In the genomic region with DNA sequence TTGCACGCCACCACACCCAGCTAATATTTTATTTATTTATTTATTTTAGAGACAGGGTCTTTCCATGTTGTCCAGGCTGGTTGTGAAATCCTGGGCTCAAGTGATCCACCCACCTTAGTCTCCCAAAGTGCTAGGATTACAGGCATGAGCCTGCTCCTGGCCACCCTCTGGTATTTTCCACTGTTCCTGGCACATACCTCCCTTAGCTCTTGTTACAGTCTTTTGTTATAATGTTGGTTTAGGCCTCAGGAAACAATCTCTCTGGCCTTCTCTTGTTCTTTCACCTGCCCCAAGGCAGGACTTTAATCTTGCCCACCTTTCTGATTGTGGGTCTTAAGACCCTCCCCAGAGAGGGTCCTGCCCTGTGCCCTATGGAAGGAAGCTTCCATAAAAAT, we compare ENCODE assay signal across 1 cellular context.
TF ChIP-seq lines count a peak whose summit lies in the region.

No MANE protein-coding gene starts in this region.

TF ChIP-seq in WTC11, 78 proteins besides CTCF, POLR2A, EP300 and RAD21 (continued from another document):
- TF ChIP-seq, protein P1, sequence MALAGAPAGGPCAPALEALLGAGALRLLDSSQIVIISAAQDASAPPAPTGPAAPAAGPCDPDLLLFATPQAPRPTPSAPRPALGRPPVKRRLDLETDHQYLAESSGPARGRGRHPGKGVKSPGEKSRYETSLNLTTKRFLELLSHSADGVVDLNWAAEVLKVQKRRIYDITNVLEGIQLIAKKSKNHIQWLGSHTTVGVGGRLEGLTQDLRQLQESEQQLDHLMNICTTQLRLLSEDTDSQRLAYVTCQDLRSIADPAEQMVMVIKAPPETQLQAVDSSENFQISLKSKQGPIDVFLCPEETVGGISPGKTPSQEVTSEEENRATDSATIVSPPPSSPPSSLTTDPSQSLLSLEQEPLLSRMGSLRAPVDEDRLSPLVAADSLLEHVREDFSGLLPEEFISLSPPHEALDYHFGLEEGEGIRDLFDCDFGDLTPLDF (CRISPR knock-in tag; IDR thresholded peaks at IDR 0.05) = no peak
- TF ChIP-seq, protein P2, sequence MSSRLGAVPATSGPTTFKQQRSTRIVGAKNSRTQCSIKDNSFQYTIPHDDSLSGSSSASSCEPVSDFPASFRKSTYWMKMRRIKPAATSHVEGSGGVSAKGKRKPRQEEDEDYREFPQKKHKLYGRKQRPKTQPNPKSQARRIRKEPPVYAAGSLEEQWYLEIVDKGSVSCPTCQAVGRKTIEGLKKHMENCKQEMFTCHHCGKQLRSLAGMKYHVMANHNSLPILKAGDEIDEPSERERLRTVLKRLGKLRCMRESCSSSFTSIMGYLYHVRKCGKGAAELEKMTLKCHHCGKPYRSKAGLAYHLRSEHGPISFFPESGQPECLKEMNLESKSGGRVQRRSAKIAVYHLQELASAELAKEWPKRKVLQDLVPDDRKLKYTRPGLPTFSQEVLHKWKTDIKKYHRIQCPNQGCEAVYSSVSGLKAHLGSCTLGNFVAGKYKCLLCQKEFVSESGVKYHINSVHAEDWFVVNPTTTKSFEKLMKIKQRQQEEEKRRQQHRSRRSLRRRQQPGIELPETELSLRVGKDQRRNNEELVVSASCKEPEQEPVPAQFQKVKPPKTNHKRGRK (CRISPR knock-in tag; IDR thresholded peaks at IDR 0.05; ENCODE audit: borderline replicate concordance) = no peak
- TF ChIP-seq RELA (CRISPR knock-in tag; IDR thresholded peaks at IDR 0.05; ENCODE audit: borderline replicate concordance) = no peak
- TF ChIP-seq TCF7 (CRISPR knock-in tag; IDR thresholded peaks at IDR 0.05; ENCODE audit: low read depth) = no peak
- no peak for TF ChIP-seq FOXP1 (CRISPR knock-in tag; IDR thresholded peaks at IDR 0.05; ENCODE audit: borderline replicate concordance)
- TF ChIP-seq, protein P3, sequence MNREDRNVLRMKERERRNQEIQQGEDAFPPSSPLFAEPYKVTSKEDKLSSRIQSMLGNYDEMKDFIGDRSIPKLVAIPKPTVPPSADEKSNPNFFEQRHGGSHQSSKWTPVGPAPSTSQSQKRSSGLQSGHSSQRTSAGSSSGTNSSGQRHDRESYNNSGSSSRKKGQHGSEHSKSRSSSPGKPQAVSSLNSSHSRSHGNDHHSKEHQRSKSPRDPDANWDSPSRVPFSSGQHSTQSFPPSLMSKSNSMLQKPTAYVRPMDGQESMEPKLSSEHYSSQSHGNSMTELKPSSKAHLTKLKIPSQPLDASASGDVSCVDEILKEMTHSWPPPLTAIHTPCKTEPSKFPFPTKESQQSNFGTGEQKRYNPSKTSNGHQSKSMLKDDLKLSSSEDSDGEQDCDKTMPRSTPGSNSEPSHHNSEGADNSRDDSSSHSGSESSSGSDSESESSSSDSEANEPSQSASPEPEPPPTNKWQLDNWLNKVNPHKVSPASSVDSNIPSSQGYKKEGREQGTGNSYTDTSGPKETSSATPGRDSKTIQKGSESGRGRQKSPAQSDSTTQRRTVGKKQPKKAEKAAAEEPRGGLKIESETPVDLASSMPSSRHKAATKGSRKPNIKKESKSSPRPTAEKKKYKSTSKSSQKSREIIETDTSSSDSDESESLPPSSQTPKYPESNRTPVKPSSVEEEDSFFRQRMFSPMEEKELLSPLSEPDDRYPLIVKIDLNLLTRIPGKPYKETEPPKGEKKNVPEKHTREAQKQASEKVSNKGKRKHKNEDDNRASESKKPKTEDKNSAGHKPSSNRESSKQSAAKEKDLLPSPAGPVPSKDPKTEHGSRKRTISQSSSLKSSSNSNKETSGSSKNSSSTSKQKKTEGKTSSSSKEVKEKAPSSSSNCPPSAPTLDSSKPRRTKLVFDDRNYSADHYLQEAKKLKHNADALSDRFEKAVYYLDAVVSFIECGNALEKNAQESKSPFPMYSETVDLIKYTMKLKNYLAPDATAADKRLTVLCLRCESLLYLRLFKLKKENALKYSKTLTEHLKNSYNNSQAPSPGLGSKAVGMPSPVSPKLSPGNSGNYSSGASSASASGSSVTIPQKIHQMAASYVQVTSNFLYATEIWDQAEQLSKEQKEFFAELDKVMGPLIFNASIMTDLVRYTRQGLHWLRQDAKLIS (CRISPR knock-in tag; IDR thresholded peaks at IDR 0.05; ENCODE audit: borderline replicate concordance) = no peak
